Comparison of ENCODE assay signal across 31 cellular contexts in genomic region chr11:10087186-10087585, GRCh38.
DNase-seq lines count a peak whose midpoint lies in the region; ATAC-seq, FAIRE-seq and TF ChIP-seq lines count a peak whose summit lies in the region.
"Had no signal": no experiment of that assay in that cellular context is flagged by ENCODE, and none has a peak within 500 bp of the region (broad histone marks: within the 10 kb centered on the region; RNA-seq: fewer than 3 reads in every experiment).

No MANE protein-coding gene starts in this region.

- intact Hi-C loops in kidney (cut with DNase I) = no loop called here

- H3K9me3 ChIP-seq in SK-N-SH (no peaks in the 10 kb centered on the region; the same call in 1 of the 2 replicates), mesenchymal stem cell (ENCODE audit: control insufficient read depth, low read length) (peaks cover 18% of the 10 kb centered on the region), gastroesophageal sphincter (peaks cover 0 to 19% (median 0%) of the 10 kb centered on the region in 3 donors), kidney (ENCODE audit: control insufficient read depth in 1 of 2, low read length in 2 of 2) (peaks cover 0 to 4% of the 10 kb centered on the region in 2 donors)

- no peak for ATAC-seq in SK-N-SH treated with all-trans-retinoic acid at 6 μM for 48 hours
- ATAC-seq in gastroesophageal sphincter = no peak
- ATAC-seq: mucosa of descending colon, PC-3 had no signal

- H3K79me2 ChIP-seq in SK-N-SH (ENCODE audit: insufficient read depth) = peaks cover 21% of the 10 kb centered on the region

- H4K8ac ChIP-seq in mesenchymal stem cell (ENCODE audit: low read length) = no peak overlapping the region

- H3K4me2 ChIP-seq in SK-N-SH = no peak overlapping the region
- H3K4me2 ChIP-seq in mesenchymal stem cell (ENCODE audit: low read length, poor library complexity, severe bottlenecking) = no peak overlapping the region

- no peak overlapping the region for H3K23ac ChIP-seq in mesenchymal stem cell (ENCODE audit: low read length in 2 of 2)

- no peak overlapping the region for H2BK120ac ChIP-seq in mesenchymal stem cell (ENCODE audit: low read depth, low read length)

- peaks cover 6% of the 10 kb centered on the region for H3K79me1 ChIP-seq in mesenchymal stem cell (replicated peaks; ENCODE audit: low read length, poor library complexity, severe bottlenecking)

- H3K36me3 ChIP-seq in SK-N-SH (replicated peaks in 1 of 2; ENCODE audit: control insufficient read depth in 1 of 2, insufficient read depth in 2 of 2, low read length in 1 of 2) (peaks cover 0 to 5% of the 10 kb centered on the region in 2 experiments), mesenchymal stem cell (ENCODE audit: control insufficient read depth in 1 of 2, insufficient read depth in 2 of 2, low read depth in 1 of 2, low read length in 2 of 2) (no peaks in the 10 kb centered on the region), gastroesophageal sphincter (peaks cover 0 to 3% of the 10 kb centered on the region in 2 donors), kidney (ENCODE audit: control insufficient read depth in 1 of 2, insufficient read depth in 2 of 2, low read length in 2 of 2) (no peaks in the 10 kb centered on the region)

- DNase-seq in SK-N-SH (no peak), dermis blood vessel endothelial cell (peak; percentile 10), mesenchymal stem cell (peak; percentile 72), kidney (no peak), GOT3 (lab: John Stamatoyannopoulos, UW) (no peak), mesenteric fat pad (ENCODE audit: low spot score) (no peak)
- DNase-seq: activated CD4-positive, alpha-beta memory T cell treated with anti-CD3 and anti-CD28 coated beads, Interleukin-2, amount 10 ng/mL, durations not matched to agents 7 days and 5 days; activated CD4-positive, alpha-beta T cell treated with anti-CD3 and anti-CD28 coated beads for 1 hour; aorta; Calu3; CD4-positive, CD25-positive, alpha-beta regulatory T cell; DMS79 treated with DMSO at 0.1 percent for 48 hours; GF-D8; GM23248; mucosa of descending colon; natural killer cell; NCI-H1048; NCI-H187 treated with DMSO at 0.1 percent for 48 hours; NCI-H510A treated with DMSO at 0.1 percent for 48 hours; NK-92 treated with Interleukin-12 subunit alpha and Interleukin-12 subunit beta, amount 100 ng/mL, for 24 hours; nucleus accumbens; PC-3; stimulated activated CD4-positive, alpha-beta T cell treated with anti-CD3 and anti-CD28 coated beads, Interleukin-15, amount 100 ng/mL, for 24 hours; stimulated activated CD4-positive, alpha-beta T cell treated with anti-CD3 and anti-CD28 coated beads, Interleukin-4, amount 100 ng/mL, for 4 hours had no signal

- no peak for TF ChIP-seq RAD21 in SK-N-SH (IDR thresholded peaks at IDR 0.05; ENCODE audit: low read length)

- H3K9ac ChIP-seq in SK-N-SH (no peak overlapping the region), mesenchymal stem cell (ENCODE audit: low read length) (no peak overlapping the region), kidney (ENCODE audit: low read length in 2 of 2) (no peak overlapping the region)
- H3K9ac ChIP-seq: GM23248 had no signal

- no peak overlapping the region for H2AK5ac ChIP-seq in mesenchymal stem cell (ENCODE audit: low read length, severe bottlenecking)

- no peaks in the 10 kb centered on the region; the same call in 1 of the 2 replicates for H4K20me1 ChIP-seq in SK-N-SH (ENCODE audit: insufficient read depth)

- peaks cover 5% of the 10 kb centered on the region for H3F3A ChIP-seq in SK-N-SH (replicated peaks; ENCODE audit: insufficient read depth)

- CTCF ChIA-PET in SK-N-SH (lab: Yijun Ruan, JAX) = interaction anchor here (0.9 to 1.4 kb wide), 3 partner anchors 74 to 217 kb away, joined by 3 to 5 read pairs (median 4); partner anchors contain the start of gene ADM

- no peak overlapping the region for H2BK5ac ChIP-seq in mesenchymal stem cell (ENCODE audit: low read depth, low read length, poor library complexity, severe bottlenecking)

- no peak overlapping the region for H3K4me3 ChIP-seq in SK-N-SH (ENCODE audit: low read depth in 2 of 2, low read length in 1 of 2)
- no peak overlapping the region for H3K4me3 ChIP-seq in mesenchymal stem cell (ENCODE audit: insufficient read depth in 1 of 2, low read depth in 1 of 2, low read length in 2 of 2)
- H3K4me3 ChIP-seq in gastroesophageal sphincter = no peak overlapping the region
- H3K4me3 ChIP-seq in kidney (ENCODE audit: low read length in 2 of 2) = no peak overlapping the region
- H3K4me3 ChIP-seq: GM23248, lung, mucosa of descending colon, tibial nerve had no signal

- no peak for TF ChIP-seq CTCF in SK-N-SH (IDR thresholded peaks at IDR 0.05)
- no peak for TF ChIP-seq CTCF in gastroesophageal sphincter (IDR thresholded peaks at IDR 0.05)
- no peak for TF ChIP-seq CTCF in kidney (IDR thresholded peaks at IDR 0.05; ENCODE audit: borderline replicate concordance, extremely low read depth, insufficient read depth)

- H3K4ac ChIP-seq in mesenchymal stem cell (ENCODE audit: low read depth in 1 of 2, low read length in 2 of 2) = no peak overlapping the region

- H3K27ac ChIP-seq in SK-N-SH (ENCODE audit: low read depth in 2 of 2, low read length in 1 of 2) (peak overlapping the region in 1 of 2 experiments; percentile 78; a peak in 2 of 4 replicates), mesenchymal stem cell (ENCODE audit: low read length, poor library complexity, severe bottlenecking) (no peak overlapping the region), gastroesophageal sphincter (no peak overlapping the region), kidney (ENCODE audit: low read depth in 2 of 2, low read length in 2 of 2) (no peak overlapping the region)
- H3K27ac ChIP-seq: epithelial cell of prostate, GM23248, tibial nerve had no signal

- H3K4me1 ChIP-seq in SK-N-SH (ENCODE audit: control insufficient read depth in 1 of 2, insufficient read depth in 2 of 2, low read depth in 1 of 2, low read length in 1 of 2) (no peaks in the 10 kb centered on the region; a peak in 3 of 4 replicates), mesenchymal stem cell (ENCODE audit: control insufficient read depth, insufficient read depth, low read depth, low read length) (no peaks in the 10 kb centered on the region), gastroesophageal sphincter (peaks cover 0 to 20% (median 5%) of the 10 kb centered on the region in 3 donors), kidney (ENCODE audit: control insufficient read depth in 1 of 2, insufficient read depth in 1 of 2, low read depth in 1 of 2, low read length in 2 of 2) (peaks cover 0 to 3% of the 10 kb centered on the region in 2 donors)

- POLR2A ChIA-PET in SK-N-SH (lab: Yijun Ruan, JAX) = no interaction called here

- 35% methylated on average over 1 of the region's 1 CpG for WGBS in SK-N-SH (ENCODE audit: low lambda C conversion rate)
- no CpG with 5 or more reads among the region's 1 CpG for whole genome bisulfite sequencing in mesenchymal stem cell
- WGBS in gastroesophageal sphincter (ENCODE audit: low coverage in 1 of 2), 2 donors = 36 to 80% methylated on average over 1 of the region's 1 CpG

- no peak overlapping the region for H2BK12ac ChIP-seq in mesenchymal stem cell (ENCODE audit: low read length in 2 of 2)

- no peak overlapping the region for H3K14ac ChIP-seq in mesenchymal stem cell (ENCODE audit: low read length in 2 of 2)

- FAIRE-seq in kidney (lab: Jason Lieb, UNC) = no peak
- FAIRE-seq: A204.1, bronchial epithelial cell had no signal

- H3K27me3 ChIP-seq in SK-N-SH (ENCODE audit: insufficient read depth) (no peaks in the 10 kb centered on the region), mesenchymal stem cell (ENCODE audit: control insufficient read depth in 1 of 2, insufficient read depth in 1 of 2, low read length in 2 of 2) (no peaks in the 10 kb centered on the region), gastroesophageal sphincter (no peaks in the 10 kb centered on the region)
- H3K27me3 ChIP-seq: tibial nerve had no signal

- H2AFZ ChIP-seq in SK-N-SH (ENCODE audit: low read depth) (no peak overlapping the region), mesenchymal stem cell (ENCODE audit: low read depth, low read length) (no peak overlapping the region)
- H2AFZ ChIP-seq: GM23248 had no signal

- no peaks in the 10 kb centered on the region for H3K9me2 ChIP-seq in SK-N-SH

- H4K91ac ChIP-seq in mesenchymal stem cell (ENCODE audit: low read length) = no peak overlapping the region

- no peak overlapping the region for H2BK15ac ChIP-seq in mesenchymal stem cell (ENCODE audit: low read depth, poor library complexity, severe bottlenecking)

- peak in 1 of 2 experiments; percentile 69; a peak in 2 of 4 replicates for TF ChIP-seq EP300 in SK-N-SH (IDR thresholded peaks at IDR 0.05; ENCODE audit: borderline replicate concordance in 1 of 2, low read depth in 1 of 2, low read length in 1 of 2)
- TF ChIP-seq EP300 in gastroesophageal sphincter (IDR thresholded peaks at IDR 0.05) = no peak

- H3K18ac ChIP-seq in mesenchymal stem cell (ENCODE audit: low read depth in 1 of 2, low read length in 2 of 2) = no peak overlapping the region

- TF ChIP-seq POLR2A in gastroesophageal sphincter (IDR thresholded peaks at IDR 0.05) = no peak

TF ChIP-seq in SK-N-SH, 30 proteins besides CTCF, POLR2A, EP300 and RAD21 (continues in another document):
- TF ChIP-seq GATA2 (CRISPR knock-in tag; IDR thresholded peaks at IDR 0.05) (peak; percentile 78), FOXJ3 (CRISPR knock-in tag; IDR thresholded peaks at IDR 0.05) (0 out of 2 replicates have a peak, but pooled peaks have one; percentile 21), RCOR1 (IDR thresholded peaks at IDR 0.05; ENCODE audit: low read length) (peak; percentile 18; the same call in 1 of the 2 replicates)

TF ChIP-seq in SK-N-SH treated with all-trans-retinoic acid at 6 μM for 48 hours, 23 proteins besides CTCF, POLR2A, EP300 and RAD21 (continues in another document):
- no peak for TF ChIP-seq BACH2 (CRISPR knock-in tag; IDR thresholded peaks at IDR 0.05; ENCODE audit: borderline replicate concordance)
- no peak for TF ChIP-seq ZNF70 (CRISPR knock-in tag; IDR thresholded peaks at IDR 0.05)
- TF ChIP-seq ISL1 (CRISPR knock-in tag; IDR thresholded peaks at IDR 0.05) = no peak
- no peak for TF ChIP-seq ZFP30 (CRISPR knock-in tag; IDR thresholded peaks at IDR 0.05)
- TF ChIP-seq CSDC2 (CRISPR knock-in tag; IDR thresholded peaks at IDR 0.05) = no peak

Comparison
In these comparisons a context has a peak if more than half of its experiments do, and no peak if none do; other contexts are left out.
1. DNase-seq: peak in dermis blood vessel endothelial cell (single experiment) and mesenchymal stem cell (single experiment); none in SK-N-SH (single experiment), kidney (single experiment), GOT3 (single experiment) and mesenteric fat pad (single experiment).